In genomic region chr16:88071908-88072307, GRCh38 we compare ENCODE assay signal across 22 cellular contexts.
"Had no signal": no experiment of that assay in that cellular context is flagged by ENCODE, and none has a peak within 500 bp of the region (broad histone marks: within the 10 kb centered on the region; RNA-seq: fewer than 3 reads in every experiment).

No MANE protein-coding gene starts in this region.

- H3K36me3 ChIP-seq: colonic mucosa had no signal

- H3K27me3 ChIP-seq: colonic mucosa, dorsolateral prefrontal cortex, gastrocnemius medialis, neutrophil, testis, transverse colon had no signal

- H3K9me3 Mint-ChIP-seq: activated naive CD4-positive, alpha-beta T cell treated with anti-CD3 and anti-CD28 coated beads, Interleukin-2, amount 50 U/mL, for 72 hours; activated T-cell treated with anti-CD3 and anti-CD28 coated beads, Interleukin-2, amount 50 U/mL, for 72 hours; effector memory CD8-positive, alpha-beta T cell; nephron had no signal

- DNase-seq: activated CD4-positive, alpha-beta T cell treated with anti-CD3 and anti-CD28 coated beads for 36 hours; activated CD4-positive, CD25-positive, alpha-beta regulatory T cell; activated CD8-positive, alpha-beta memory T cell treated with anti-CD3 and anti-CD28 coated beads, Interleukin-2, amount 10 ng/mL, durations not matched to agents 7 days and 5 days; activated CD8-positive, alpha-beta T cell treated with anti-CD3 and anti-CD28 coated beads, Interleukin-2, amount 10 ng/mL, durations not matched to agents 7 days and 5 days; activated naive CD4-positive, alpha-beta T cell; activated T-cell treated with anti-CD3 and anti-CD28 coated beads, Interleukin-2, amount 50 U/mL, for 72 hours; colonic mucosa; effector memory CD8-positive, alpha-beta T cell; erythroblast; gastrocnemius medialis; islet precursor cell; left cardiac atrium; stimulated activated naive CD8-positive, alpha-beta T cell treated with anti-CD3 and anti-CD28 coated beads, Interleukin-15, Interleukin-2, amounts not matched to agents 100 U/mL and 50 U/mL, for 24 hours; testis; transverse colon had no signal

- H3K27ac ChIP-seq: colonic mucosa, gastrocnemius medialis, neutrophil, testis, transverse colon had no signal

- H3K9me3 ChIP-seq: colonic mucosa, gastrocnemius medialis, mucosa of descending colon, neutrophil, testis, transverse colon had no signal

- H3K27ac Mint-ChIP-seq: activated CD4-positive, alpha-beta T cell treated with anti-CD3 and anti-CD28 coated beads for 36 hours; activated CD8-positive, alpha-beta memory T cell treated with anti-CD3 and anti-CD28 coated beads, Interleukin-2, amount 10 ng/mL, durations not matched to agents 7 days and 5 days; activated CD8-positive, alpha-beta T cell treated with anti-CD3 and anti-CD28 coated beads, Interleukin-2, amount 10 ng/mL, durations not matched to agents 7 days and 5 days; activated T-cell treated with anti-CD3 and anti-CD28 coated beads, Interleukin-2, amount 50 U/mL, for 72 hours; effector memory CD8-positive, alpha-beta T cell; nephron; progenitor cell of endocrine pancreas had no signal

- H3K4me3 ChIP-seq: colonic mucosa, dorsolateral prefrontal cortex, gastrocnemius medialis, mucosa of descending colon, testis, transverse colon had no signal

- H3K4me1 Mint-ChIP-seq: activated CD4-positive, alpha-beta T cell treated with anti-CD3 and anti-CD28 coated beads for 36 hours; activated CD8-positive, alpha-beta memory T cell treated with anti-CD3 and anti-CD28 coated beads, Interleukin-2, amount 10 ng/mL, durations not matched to agents 7 days and 5 days had no signal

- FAIRE-seq: bronchial epithelial cell had no signal

- H3K27me3 Mint-ChIP-seq: activated CD4-positive, alpha-beta T cell treated with anti-CD3 and anti-CD28 coated beads for 36 hours; activated CD8-positive, alpha-beta memory T cell treated with anti-CD3 and anti-CD28 coated beads, Interleukin-2, amount 10 ng/mL, durations not matched to agents 7 days and 5 days; effector memory CD8-positive, alpha-beta T cell; progenitor cell of endocrine pancreas had no signal

- ATAC-seq: activated CD4-positive, alpha-beta T cell treated with anti-CD3 and anti-CD28 coated beads for 36 hours; activated CD8-positive, alpha-beta memory T cell treated with anti-CD3 and anti-CD28 coated beads, Interleukin-2, amount 10 ng/mL, durations not matched to agents 7 days and 5 days; activated CD8-positive, alpha-beta T cell treated with anti-CD3 and anti-CD28 coated beads, Interleukin-2, amount 10 ng/mL, durations not matched to agents 7 days and 5 days; activated naive CD4-positive, alpha-beta T cell treated with anti-CD3 and anti-CD28 coated beads, Interleukin-2, amount 50 U/mL, for 72 hours; activated T-cell treated with anti-CD3 and anti-CD28 coated beads, Interleukin-2, amount 50 U/mL, for 72 hours; effector memory CD8-positive, alpha-beta T cell; gastrocnemius medialis; left cardiac atrium; mucosa of descending colon; stimulated activated naive CD8-positive, alpha-beta T cell treated with anti-CD3 and anti-CD28 coated beads, Interleukin-15, Interleukin-2, amounts not matched to agents 100 U/mL and 50 U/mL, for 24 hours had no signal

- H3K4me1 ChIP-seq: colonic mucosa, gastrocnemius medialis, testis, transverse colon had no signal

- H3K4me3 Mint-ChIP-seq: activated CD4-positive, alpha-beta T cell treated with anti-CD3 and anti-CD28 coated beads for 36 hours; activated CD8-positive, alpha-beta memory T cell treated with anti-CD3 and anti-CD28 coated beads, Interleukin-2, amount 10 ng/mL, durations not matched to agents 7 days and 5 days; activated CD8-positive, alpha-beta T cell treated with anti-CD3 and anti-CD28 coated beads, Interleukin-2, amount 10 ng/mL, durations not matched to agents 7 days and 5 days; activated T-cell treated with anti-CD3 and anti-CD28 coated beads, Interleukin-2, amount 50 U/mL, for 72 hours; effector memory CD8-positive, alpha-beta T cell; nephron had no signal
